In the genomic region with DNA sequence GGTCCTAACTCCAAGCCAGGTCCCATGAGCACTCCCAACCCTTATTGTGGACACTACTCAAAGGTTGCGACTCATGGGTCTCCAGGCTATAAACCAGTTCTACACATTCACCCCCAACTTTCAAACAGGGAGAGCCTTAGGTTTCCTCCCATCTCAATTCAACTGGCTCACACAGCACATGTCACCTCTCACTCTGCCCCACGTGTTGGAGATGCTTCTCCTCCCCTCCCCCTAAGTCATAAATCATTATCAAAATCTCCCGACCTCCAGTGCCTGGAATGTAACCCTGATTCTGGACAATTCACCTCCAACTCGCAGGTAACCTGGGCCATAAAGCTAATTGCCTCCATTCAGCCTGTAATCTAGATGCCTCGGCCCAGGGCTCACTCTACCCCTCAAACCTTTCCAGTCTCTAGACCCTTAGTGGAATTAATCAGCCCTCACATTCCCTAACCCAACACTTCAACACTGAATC, we compare ENCODE assay signal across 8 cellular contexts. TPM values are rescaled to one million over a fixed set of nuclear protein-coding genes. Genes with fewer than 3 reads are reported as not detected.
DNase-seq lines count a peak whose midpoint lies in the region; ATAC-seq and TF ChIP-seq lines count a peak whose summit lies in the region.

No MANE protein-coding gene starts in this region.

- DNase-seq in AG08396 (ENCODE audit: low spot score): peak; percentile 24
- no peak for DNase-seq in HCT116 (ENCODE audit: low read depth, low spot score)
- peak; percentile 42 for DNase-seq in SW480 (ENCODE audit: low spot score)
- DNase-seq in DMS114 treated with DMSO at 0.1 percent for 48 hours (lab: John Stamatoyannopoulos, UW; ENCODE audit: unreplicated experiment): no peak
- no peak for DNase-seq in NCI-H1436 treated with DMSO at 0.1 percent for 48 hours (lab: John Stamatoyannopoulos, UW)

- H2AFZ ChIP-seq in HCT116 (ENCODE audit: low read depth, low read length, poor library complexity, severe bottlenecking) (no peak overlapping the region), neural cell (ENCODE audit: low read depth, low read length) (peak overlapping the region; percentile 30)

- H3K4me3 ChIP-seq in HCT116 (replicated peaks in 1 of 2; ENCODE audit: low read depth in 1 of 2, low read length in 2 of 2) (peak overlapping the region; percentile 83 to 98), neural cell (ENCODE audit: low read length) (peak overlapping the region; percentile 82)

- H3K4me2 ChIP-seq in HCT116 (ENCODE audit: low read length) (peak overlapping the region; percentile 83), neural cell (ENCODE audit: low read length) (peak overlapping the region; percentile 80)

- TF ChIP-seq POLR2A in HCT116 (IDR thresholded peaks at IDR 0.05; ENCODE audit: borderline replicate concordance, extremely low read depth, insufficient read depth, insufficient read length): no peak

- ATAC-seq in HCT116 (peak; percentile 26), esophagus mucosa (peak; percentile 42), GM18511 (IDR thresholded peaks at IDR 0.05; ENCODE audit: unreplicated experiment) (no peak)

- peaks cover 15% of the 10 kb centered on the region; the same call in 1 of the 2 replicates for H4K20me1 ChIP-seq in HCT116 (ENCODE audit: insufficient read depth)
- no peaks in the 10 kb centered on the region for H4K20me1 ChIP-seq in neural cell (ENCODE audit: insufficient read depth)

- H3K36me3 ChIP-seq in HCT116 (ENCODE audit: control insufficient read depth in 1 of 2, insufficient read depth in 2 of 2, low read length in 2 of 2): peaks cover 2 to 17% of the 10 kb centered on the region in 2 experiments; a peak in 3 of 4 replicates
- H3K36me3 ChIP-seq in neural cell (ENCODE audit: insufficient read depth, low read length): no peaks in the 10 kb centered on the region

- CTCF ChIA-PET in HCT116 (lab: Charles Lee): no interaction called here

- H3K79me2 ChIP-seq in HCT116 (ENCODE audit: insufficient read depth, low read length): peaks cover 56% of the 10 kb centered on the region
- H3K79me2 ChIP-seq in neural cell (replicated peaks; ENCODE audit: insufficient read depth, low read length): peaks cover 12% of the 10 kb centered on the region

- H3K9ac ChIP-seq in HCT116 (ENCODE audit: low read length): peak overlapping the region; percentile 95
- peak overlapping the region; percentile 68 for H3K9ac ChIP-seq in neural cell (ENCODE audit: low read length)

- no peaks in the 10 kb centered on the region for H3F3A ChIP-seq in neural cell (ENCODE audit: insufficient read depth, low read length, poor library complexity, severe bottlenecking)

- H3K9me2 ChIP-seq in HCT116 (ENCODE audit: insufficient read depth): no peaks in the 10 kb centered on the region
- no peaks in the 10 kb centered on the region for H3K9me2 ChIP-seq in neural cell (ENCODE audit: insufficient read depth, low read length)

- BruUV-seq in HCT116 (replicated peaks; lab: Mats Ljungman, UMichigan): TSS peak; percentile 71

- TF ChIP-seq EP300 in neural cell (conservative IDR thresholded peaks at IDR 0.05; ENCODE audit: poor library complexity, severe bottlenecking): no peak

- H3K27ac ChIP-seq in HCT116 (ENCODE audit: low read depth, low read length) (peak overlapping the region; percentile 70), neural cell (ENCODE audit: low read length) (peak overlapping the region; percentile 24)

- TF ChIP-seq RAD21 in HCT116 (IDR thresholded peaks at IDR 0.05; ENCODE audit: low read depth): no peak
- TF ChIP-seq RAD21 in neural cell (conservative IDR thresholded peaks at IDR 0.05): no peak

- RAD21 ChIA-PET in HCT116 (lab: Charles Lee; ENCODE audit: low non-redundant PET in 1 of 2, low total read pairs in 2 of 2, uncharacterized antibody in 2 of 2, unreplicated experiment in 2 of 2): no interaction called here

- peaks cover 10 to 13% of the 10 kb centered on the region in 2 experiments; a peak in 3 of 4 replicates for H3K4me1 ChIP-seq in HCT116 (ENCODE audit: control insufficient read depth in 1 of 2, insufficient read depth in 2 of 2, low read length in 2 of 2)

- POLR2A ChIA-PET in HCT116 (lab: Charles Lee): interaction anchor here (1.7 kb wide), 1 partner anchor 11 kb away, joined by 4 read pairs; no protein-coding TSS in a partner anchor

- H3K27me3 ChIP-seq in HCT116 (ENCODE audit: insufficient read depth, low read length) (no peaks in the 10 kb centered on the region), neural cell (ENCODE audit: insufficient read depth, low read depth, low read length) (no peaks in the 10 kb centered on the region)

- H3K9me3 ChIP-seq in HCT116 (ENCODE audit: control insufficient read depth in 1 of 2, insufficient read depth in 1 of 2, low read depth in 1 of 2, low read length in 2 of 2) (no peaks in the 10 kb centered on the region), neural cell (ENCODE audit: low read length) (no peaks in the 10 kb centered on the region)

- intact Hi-C loops in HCT116 (cut with micrococcal nuclease): loop anchor here (2.0 to 5.0 kb wide), 2 partner anchors 15 to 219 kb away; a partner anchor contains a TSS

- TF ChIP-seq CTCF in HCT116 (IDR thresholded peaks at IDR 0.05 in 2 of 3, conservative IDR thresholded peaks at IDR 0.05 in 1 of 3; ENCODE audit: borderline replicate concordance in 1 of 3, insufficient read depth in 1 of 3, low read depth in 2 of 3, low read length in 2 of 3) (no peak), neural cell (IDR thresholded peaks at IDR 0.05; ENCODE audit: poor library complexity, severe bottlenecking) (no peak)

TF ChIP-seq in HCT116, 20 proteins besides CTCF, POLR2A, EP300 and RAD21:
- TF ChIP-seq ZFX (IDR thresholded peaks at IDR 0.05): no peak
- TF ChIP-seq, protein P1, sequence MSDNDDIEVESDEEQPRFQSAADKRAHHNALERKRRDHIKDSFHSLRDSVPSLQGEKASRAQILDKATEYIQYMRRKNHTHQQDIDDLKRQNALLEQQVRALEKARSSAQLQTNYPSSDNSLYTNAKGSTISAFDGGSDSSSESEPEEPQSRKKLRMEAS (IDR thresholded peaks at IDR 0.05): peak; percentile 72
TF ChIP-seq in HCT116: peak in this region for 1.

TF ChIP-seq in neural cell, 6 proteins besides CTCF, POLR2A, EP300 and RAD21:
- TF ChIP-seq EZH2 (IDR thresholded peaks at IDR 0.05; ENCODE audit: borderline replicate concordance, insufficient read depth, low read length, poor library complexity, severe bottlenecking) (no peak), TAF1 (IDR thresholded peaks at IDR 0.05; ENCODE audit: low read depth) (no peak), POLR2AphosphoS5 (IDR thresholded peaks at IDR 0.05) (no peak), SMC3 (conservative IDR thresholded peaks at IDR 0.05; ENCODE audit: poor library complexity) (no peak), MXI1 (conservative IDR thresholded peaks at IDR 0.05; ENCODE audit: poor library complexity, severe bottlenecking) (no peak)
- TF ChIP-seq, protein P2, sequence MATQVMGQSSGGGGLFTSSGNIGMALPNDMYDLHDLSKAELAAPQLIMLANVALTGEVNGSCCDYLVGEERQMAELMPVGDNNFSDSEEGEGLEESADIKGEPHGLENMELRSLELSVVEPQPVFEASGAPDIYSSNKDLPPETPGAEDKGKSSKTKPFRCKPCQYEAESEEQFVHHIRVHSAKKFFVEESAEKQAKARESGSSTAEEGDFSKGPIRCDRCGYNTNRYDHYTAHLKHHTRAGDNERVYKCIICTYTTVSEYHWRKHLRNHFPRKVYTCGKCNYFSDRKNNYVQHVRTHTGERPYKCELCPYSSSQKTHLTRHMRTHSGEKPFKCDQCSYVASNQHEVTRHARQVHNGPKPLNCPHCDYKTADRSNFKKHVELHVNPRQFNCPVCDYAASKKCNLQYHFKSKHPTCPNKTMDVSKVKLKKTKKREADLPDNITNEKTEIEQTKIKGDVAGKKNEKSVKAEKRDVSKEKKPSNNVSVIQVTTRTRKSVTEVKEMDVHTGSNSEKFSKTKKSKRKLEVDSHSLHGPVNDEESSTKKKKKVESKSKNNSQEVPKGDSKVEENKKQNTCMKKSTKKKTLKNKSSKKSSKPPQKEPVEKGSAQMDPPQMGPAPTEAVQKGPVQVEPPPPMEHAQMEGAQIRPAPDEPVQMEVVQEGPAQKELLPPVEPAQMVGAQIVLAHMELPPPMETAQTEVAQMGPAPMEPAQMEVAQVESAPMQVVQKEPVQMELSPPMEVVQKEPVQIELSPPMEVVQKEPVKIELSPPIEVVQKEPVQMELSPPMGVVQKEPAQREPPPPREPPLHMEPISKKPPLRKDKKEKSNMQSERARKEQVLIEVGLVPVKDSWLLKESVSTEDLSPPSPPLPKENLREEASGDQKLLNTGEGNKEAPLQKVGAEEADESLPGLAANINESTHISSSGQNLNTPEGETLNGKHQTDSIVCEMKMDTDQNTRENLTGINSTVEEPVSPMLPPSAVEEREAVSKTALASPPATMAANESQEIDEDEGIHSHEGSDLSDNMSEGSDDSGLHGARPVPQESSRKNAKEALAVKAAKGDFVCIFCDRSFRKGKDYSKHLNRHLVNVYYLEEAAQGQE (IDR thresholded peaks at IDR 0.05; ENCODE audit: borderline replicate concordance): no peak

RNA-seq across cellular contexts. Expression of a gene that starts 0.6 kb away (rescaled TPM):
- total RNA-seq in HCT116 (2021; ENCODE audit: unreplicated experiment) (233 TPM), esophagus mucosa (164 TPM)
- polyA plus RNA-seq in HCT116 (2012): 193 and 219 TPM in 2 replicates
- polyA plus RNA-seq in neural cell: 90.1 and 107 TPM in 2 replicates
- 52.3 and 57.8 TPM in 2 replicates for polyA minus RNA-seq in neural cell

RNA-seq across cellular contexts. Expression of a gene that starts 44.9 kb away (rescaled TPM):
- total RNA-seq in HCT116 (2021; ENCODE audit: unreplicated experiment): 7.8 TPM
- polyA plus RNA-seq in HCT116 (2012): 9.0 and 9.7 TPM in 2 replicates
- 1.4 TPM for total RNA-seq in esophagus mucosa
- 22.5 and 22.7 TPM in 2 replicates for polyA plus RNA-seq in neural cell
- polyA minus RNA-seq in neural cell: 16.1 and 19.1 TPM in 2 replicates

Comparison
In these comparisons a context has a peak if more than half of its experiments do, and no peak if none do; other contexts are left out.
1. DNase-seq: peak in AG08396 (single experiment) and SW480 (single experiment); none in HCT116 (single experiment), DMS114 treated with DMSO at 0.1 percent for 48 hours (single experiment) and NCI-H1436 treated with DMSO at 0.1 percent for 48 hours (single experiment).